Comparison of ENCODE assay signal across 26 cellular contexts in the genomic region with DNA sequence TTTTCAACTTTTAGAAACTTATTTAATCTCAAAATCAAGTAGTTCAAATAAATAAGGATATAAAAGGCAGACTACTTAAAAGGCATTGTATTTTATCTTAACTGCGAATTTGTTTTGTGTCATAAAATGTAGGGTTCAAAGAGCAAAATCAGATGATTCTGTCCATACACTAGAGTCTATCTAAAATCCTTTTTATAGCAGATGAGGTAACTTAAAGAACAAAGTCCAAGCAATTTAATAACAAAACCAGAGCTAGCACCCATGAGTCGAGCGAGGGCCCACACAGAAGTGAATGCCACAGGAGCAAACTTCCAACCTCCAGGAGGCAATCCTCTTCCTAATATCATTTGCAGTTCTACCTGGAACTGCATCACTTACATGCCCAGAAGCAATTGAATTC. TPM values are rescaled to one million over a fixed set of nuclear protein-coding genes. Genes with fewer than 3 reads are reported as not detected.
"Had no signal": no experiment of that assay in that cellular context is flagged by ENCODE, and none has a peak within 500 bp of the region (broad histone marks: within the 10 kb centered on the region; RNA-seq: fewer than 3 reads in every experiment).

No MANE protein-coding gene starts in this region.

- H3K27ac ChIP-seq: ascending aorta, breast epithelium, cardiac muscle cell, coronary artery, dorsolateral prefrontal cortex had no signal

- H3K4me1 ChIP-seq: ascending aorta, breast epithelium had no signal

- H3K27me3 ChIP-seq: ascending aorta, cardiac muscle cell had no signal

- DNase-seq: activated CD4-positive, alpha-beta memory T cell treated with anti-CD3 and anti-CD28 coated beads for 36 hours; activated CD4-positive, alpha-beta T cell treated with anti-CD3 and anti-CD28 coated beads for 36 hours; activated CD4-positive, alpha-beta T cell treated with anti-CD3 and anti-CD28 coated beads, Interleukin-2, amount 10 ng/mL, durations not matched to agents 24 days and 14 days; activated CD4-positive, CD25-positive, alpha-beta regulatory T cell; activated CD4-positive, CD25-positive, alpha-beta regulatory T cell treated with anti-CD3 and anti-CD28 coated beads, Interleukin-2, amount 50 U/mL, for 72 hours; activated CD8-positive, alpha-beta memory T cell treated with anti-CD3 and anti-CD28 coated beads, Interleukin-2, amount 10 ng/mL, durations not matched to agents 7 days and 5 days; activated CD8-positive, alpha-beta memory T cell treated with anti-CD3 and anti-CD28 coated beads, Interleukin-2, amount 50 U/mL, for 4 hours; activated CD8-positive, alpha-beta T cell treated with anti-CD3 and anti-CD28 coated beads, Interleukin-2, amount 10 ng/mL, durations not matched to agents 7 days and 5 days; activated effector memory CD4-positive, alpha-beta T cell treated with anti-CD3 and anti-CD28 coated beads, Interleukin-2, amount 50 U/mL, for 16 hours; activated naive CD4-positive, alpha-beta T cell treated with anti-CD3 and anti-CD28 coated beads for 36 hours; activated naive CD8-positive, alpha-beta T cell treated with anti-CD3 and anti-CD28 coated beads for 36 hours; activated T-cell treated with anti-CD3 and anti-CD28 coated beads, Interleukin-2, amount 50 U/mL, for 1 hour; activated T-cell treated with anti-CD3 and anti-CD28 coated beads, Interleukin-2, amount 50 U/mL, for 48 hours; central memory CD4-positive, alpha-beta T cell; dorsolateral prefrontal cortex; effector memory CD4-positive, alpha-beta T cell; endodermal cell; foreskin fibroblast; head of caudate nucleus; T-helper 2 cell had no signal

- H3K9me3 ChIP-seq: ascending aorta, breast epithelium had no signal

- FAIRE-seq: frontal cortex had no signal

- H3K4me3 ChIP-seq: ascending aorta, breast epithelium, cardiac muscle cell, coronary artery, dorsolateral prefrontal cortex had no signal

- H3K36me3 ChIP-seq: ascending aorta, breast epithelium, cardiac muscle cell had no signal

- ATAC-seq: activated CD4-positive, alpha-beta T cell treated with anti-CD3 and anti-CD28 coated beads for 36 hours; activated CD8-positive, alpha-beta memory T cell treated with anti-CD3 and anti-CD28 coated beads, Interleukin-2, amount 10 ng/mL, durations not matched to agents 7 days and 5 days; activated CD8-positive, alpha-beta T cell treated with anti-CD3 and anti-CD28 coated beads, Interleukin-2, amount 10 ng/mL, durations not matched to agents 7 days and 5 days; esophagus mucosa had no signal

RNA-seq across cellular contexts. Expression of gene KBTBD8, which starts 35.5 kb away (rescaled TPM):
- total RNA-seq: ascending aorta had no signal
